8 cellular contexts compared by ENCODE assay signal in the genomic region with DNA sequence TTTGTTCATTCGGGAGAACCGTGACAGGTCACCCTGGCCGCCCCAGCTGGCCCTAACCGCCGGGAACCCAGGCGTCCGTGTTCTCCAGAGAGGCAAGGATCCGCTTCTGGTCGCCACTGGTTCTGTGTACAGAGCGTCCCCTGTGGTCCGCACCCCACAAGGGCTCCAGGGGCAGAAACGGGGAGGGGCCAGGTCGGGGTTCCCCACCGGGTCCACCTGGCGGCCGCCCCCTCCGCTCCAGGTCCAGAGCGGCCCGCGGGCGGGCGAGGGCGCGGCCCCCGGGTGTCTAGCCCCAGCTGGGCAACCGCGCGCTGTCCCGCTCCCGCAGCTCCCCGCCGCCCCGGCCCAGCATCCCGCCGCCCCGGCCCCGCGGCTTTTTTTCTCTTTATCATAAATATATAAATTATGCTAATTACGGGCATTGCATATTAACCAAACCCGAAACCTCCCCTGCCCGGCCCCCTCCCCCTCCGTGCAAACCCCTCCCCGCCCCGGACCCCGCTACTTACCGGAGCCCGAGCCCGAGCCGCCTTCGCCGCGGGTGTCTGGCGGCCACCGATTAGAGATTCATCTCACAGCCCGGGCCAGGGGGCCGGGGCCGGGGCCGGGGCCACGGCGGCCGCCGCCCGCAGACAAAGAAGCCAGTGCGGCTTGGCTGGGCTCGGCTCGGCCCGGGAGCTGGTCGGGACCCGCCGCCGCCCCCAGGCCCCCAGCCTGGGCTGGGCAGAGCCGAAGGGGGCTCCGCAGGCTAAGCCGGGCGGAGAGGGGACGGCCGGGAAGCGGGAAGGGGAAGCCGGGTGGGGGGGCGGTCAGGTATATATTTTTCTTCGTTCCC. TPM values are rescaled to one million over a fixed set of nuclear protein-coding genes. Genes with fewer than 3 reads are reported as not detected.
DNase-seq lines count a peak whose midpoint lies in the region; TF ChIP-seq lines count a peak whose summit lies in the region.

No MANE protein-coding gene starts in this region.

- peak overlapping the region; percentile 74 for H3K9ac ChIP-seq in ES-I3 (ENCODE audit: low read depth, low read length)
- peak overlapping the region; percentile 92 for H3K9ac ChIP-seq in mucosa of stomach (ENCODE audit: low read length)

- H3K4me3 ChIP-seq in H7 (ENCODE audit: insufficient read depth, low read depth, low read length) (peak overlapping the region; percentile 61), mucosa of stomach (ENCODE audit: low read length) (peak overlapping the region; percentile 97), stomach (peak overlapping the region; percentile 83 to 97 (median 90))

- H3K27me3 ChIP-seq in H7 (ENCODE audit: control insufficient read depth, insufficient read depth, low read length) (no peaks in the 10 kb centered on the region), mucosa of stomach (ENCODE audit: control insufficient read depth, insufficient read depth, low read length) (no peaks in the 10 kb centered on the region), stomach (no peaks in the 10 kb centered on the region)

- H3K27ac ChIP-seq in epithelial cell of prostate (peak overlapping the region; percentile 46), stomach (peak overlapping the region; percentile 97 to 99 (median 98))

- TF ChIP-seq EP300 in stomach (IDR thresholded peaks at IDR 0.05), result no peak

- TF ChIP-seq CTCF in stomach (IDR thresholded peaks at IDR 0.05), result no peak

- WGBS in stomach, 5 donors, result 0 to 1% (median 1%) methylated on average over 49 to 81 of the region's 81 CpGs

- H3K9me3 ChIP-seq in ES-I3 (ENCODE audit: control insufficient read depth, insufficient read depth, low read length) (no peaks in the 10 kb centered on the region), mucosa of stomach (ENCODE audit: control insufficient read depth, low read length) (no peaks in the 10 kb centered on the region), stomach (no peaks in the 10 kb centered on the region)

- no peak for TF ChIP-seq POLR2A in stomach (IDR thresholded peaks at IDR 0.05)

- H3K4me1 ChIP-seq in ES-I3 (ENCODE audit: insufficient read depth, low read length) (peaks cover 7% of the 10 kb centered on the region), mucosa of stomach (ENCODE audit: control insufficient read depth, insufficient read depth, low read length) (peaks cover 14% of the 10 kb centered on the region), stomach (peaks cover 13 to 36% (median 24%) of the 10 kb centered on the region in 4 donors)

- intact Hi-C loops in stomach (cut with DNase I; ENCODE audit: low total_unique reads), result no loop called here

- H3K36me3 ChIP-seq in ES-I3 (ENCODE audit: insufficient read depth, low read length) (no peaks in the 10 kb centered on the region), H7 (replicated peaks; ENCODE audit: control insufficient read depth, insufficient read depth, low read length) (no peaks in the 10 kb centered on the region), mucosa of stomach (ENCODE audit: control insufficient read depth, insufficient read depth, low read length) (no peaks in the 10 kb centered on the region), stomach (no peaks in the 10 kb centered on the region)

- DNase-seq in H7, result peak; percentile 94
- peak; percentile 35 for DNase-seq in NCI-H2171 treated with DMSO at 0.1 percent for 48 hours (lab: John Stamatoyannopoulos, UW)
- peak; percentile 22 for DNase-seq in activated T-cell treated with anti-CD3 and anti-CD28 coated beads for 48 hours (ENCODE audit: low read depth)
- no peak for DNase-seq in epithelial cell of prostate (ENCODE audit: low read depth, low spot score)
- peak; percentile 57 for DNase-seq in stomach
- DNase-seq in NCI-H1694 (lab: John Stamatoyannopoulos, UW), result no peak

RNA-seq across cellular contexts. Expression of gene POU6F1, which starts 0.5 kb away (rescaled TPM):
- 8.3 and 11.8 TPM in 2 replicates for total RNA-seq in H7 (2014; rRNA removed; shearing (Covaris generic))
- total RNA-seq in stomach, result 10 to 100 TPM in 3 of 5 donors, 1 to 10 TPM in 2; 5.9 to 16.8 (median 12.9) TPM
- polyA plus RNA-seq in stomach, result 1 to 10 TPM; 3.8 to 5.7 (median 5.1) TPM

RNA-seq across cellular contexts. Expression of gene DAZAP2, which starts 21.3 kb away (rescaled TPM):
- 47.1 and 56.8 TPM in 2 replicates for total RNA-seq in H7 (2014; rRNA removed; shearing (Covaris generic))
- 100 to 1,000 TPM in 3 of 5 donors, 10 to 100 TPM in 2; 37.4 to 149 (median 144) TPM for total RNA-seq in stomach
- 100 to 1,000 TPM; 141 to 547 (median 311) TPM for polyA plus RNA-seq in stomach

RNA-seq across cellular contexts. Expression of gene TFCP2, which starts 44.4 kb away (rescaled TPM):
- total RNA-seq in H7 (2014; rRNA removed; shearing (Covaris generic)), result 11.8 and 16.0 TPM in 2 replicates
- total RNA-seq in stomach, result 10 to 100 TPM in 2 of 5 donors, 1 to 10 TPM in 3; 6.7 to 56.2 (median 8.2) TPM
- polyA plus RNA-seq in stomach, result 10 to 100 TPM in 1 of 3 donors, 1 to 10 TPM in 2; 8.6 to 10.5 (median 9.8) TPM

RNA-seq across cellular contexts. Expression of gene SMAGP, which starts 52.9 kb away (rescaled TPM):
- 10.1 and 11.9 TPM in 2 replicates for total RNA-seq in H7 (2014; rRNA removed; shearing (Covaris generic))
- total RNA-seq in stomach, result 10 to 100 TPM in 4 of 5 donors, 1 to 10 TPM in 1; 2.3 to 74.9 (median 26.8) TPM
- polyA plus RNA-seq in stomach, result 10 to 100 TPM; 22.7 to 30.3 (median 28.4) TPM

Comparison
In these comparisons a context has a peak if more than half of its experiments do, and no peak if none do; other contexts are left out.
1. DNase-seq: peak in H7 (single experiment), NCI-H2171 treated with DMSO at 0.1 percent for 48 hours (single experiment), activated T-cell treated with anti-CD3 and anti-CD28 coated beads for 48 hours (single experiment) and stomach (single experiment); none in epithelial cell of prostate (single experiment) and NCI-H1694 (single experiment).
2. Peak in every context shown above with its lines, with median percentiles within 50 percentile points of each other: H3K4me3 ChIP-seq.